37 cellular contexts compared by ENCODE assay signal in the genomic region with DNA sequence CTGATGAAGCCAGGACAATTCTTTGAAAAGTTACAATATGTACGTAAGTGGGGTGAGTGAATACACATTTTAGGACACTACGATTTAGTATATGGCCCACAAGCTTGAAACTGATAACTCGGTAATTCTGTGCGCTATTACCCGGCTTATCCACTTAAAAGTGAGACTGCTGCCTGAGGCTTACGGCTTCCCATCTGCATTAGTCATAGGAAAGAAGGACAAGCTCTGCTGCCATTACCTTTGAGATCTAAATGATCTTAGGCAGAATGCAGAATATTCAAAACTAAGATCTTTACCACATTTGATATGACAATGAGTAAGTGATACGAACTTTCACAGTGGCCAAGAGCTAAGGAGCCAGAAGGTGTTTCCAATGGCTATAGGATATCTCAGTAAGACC.
"Had no signal": no experiment of that assay in that cellular context is flagged by ENCODE, and none has a peak within 500 bp of the region (broad histone marks: within the 10 kb centered on the region; RNA-seq: fewer than 3 reads in every experiment).

No MANE protein-coding gene starts in this region.

- H3K4me1 ChIP-seq: esophagus squamous epithelium, gastroesophageal sphincter had no signal

- H3K4me3 ChIP-seq: body of pancreas, cardiac muscle cell, coronary artery, dorsolateral prefrontal cortex, esophagus squamous epithelium, gastroesophageal sphincter, heart right ventricle had no signal

- FAIRE-seq: endometrium, endothelial cell of umbilical vein had no signal

- H3K9me3 ChIP-seq: body of pancreas, esophagus squamous epithelium, gastroesophageal sphincter had no signal

- H3K4me3 Mint-ChIP-seq: activated B cell treated with CpG ODN at 0.5 μM for 24 hours; activated CD8-positive, alpha-beta memory T cell treated with anti-CD3 and anti-CD28 coated beads, Interleukin-2, amount 10 ng/mL, durations not matched to agents 7 days and 5 days; activated CD8-positive, alpha-beta T cell treated with anti-CD3 and anti-CD28 coated beads, Interleukin-2, amount 10 ng/mL, durations not matched to agents 7 days and 5 days; activated naive CD8-positive, alpha-beta T cell; activated T-helper 1 cell treated with anti-CD3 and anti-CD28 coated beads, Interleukin-12 subunit alpha, Interleukin-12 subunit beta, Interleukin-2, Interleukin-4 antibody, amounts not matched to agents 30 ng/mL and 10 ng/mL and 1 ng/mL, durations not matched to agents 14 hours and 24 hours and 36 hours; dendritic cell treated with granulocyte-macrophage colony-stimulating factor and Interleukin-4, amounts not matched to agents 40 ng/mL and 50 ng/mL, for 4 days; effector memory CD8-positive, alpha-beta T cell; T-helper 17 cell; T-helper 2 cell treated with Interferon-gamma antibody and Interleukin-4, amounts not matched to agents 5 μg/mL and 100 μg/mL, for 36 hours had no signal

- H3K36me3 Mint-ChIP-seq: activated CD8-positive, alpha-beta memory T cell treated with anti-CD3 and anti-CD28 coated beads, Interleukin-2, amount 10 ng/mL, durations not matched to agents 7 days and 5 days; activated naive CD8-positive, alpha-beta T cell had no signal

- H3K4me1 Mint-ChIP-seq: activated B cell treated with CpG ODN at 0.5 μM for 24 hours; activated CD8-positive, alpha-beta memory T cell treated with anti-CD3 and anti-CD28 coated beads, Interleukin-2, amount 10 ng/mL, durations not matched to agents 7 days and 5 days; T-helper 17 cell had no signal

- DNase-seq: activated B cell treated with CpG ODN at 0.5 μM for 24 hours; activated CD4-positive, alpha-beta T cell treated with anti-CD3 and anti-CD28 coated beads for 48 hours; activated CD4-positive, alpha-beta T cell treated with anti-CD3 and anti-CD28 coated beads, Interleukin-2, amount 50 U/mL, for 1 hour; activated CD4-positive, alpha-beta T cell treated with anti-CD3 and anti-CD28 coated beads, Interleukin-2, amount 50 U/mL, for 48 hours; activated CD8-positive, alpha-beta memory T cell treated with anti-CD3 and anti-CD28 coated beads, Interleukin-2, amount 10 ng/mL, durations not matched to agents 7 days and 5 days; activated CD8-positive, alpha-beta memory T cell treated with anti-CD3 and anti-CD28 coated beads, Interleukin-2, amount 50 U/mL, for 4 hours; activated CD8-positive, alpha-beta T cell treated with anti-CD3 and anti-CD28 coated beads, Interleukin-2, amount 10 ng/mL, durations not matched to agents 7 days and 5 days; activated gamma-delta T cell treated with Interleukin-2 at 50 U/mL for 16 hours; activated naive CD4-positive, alpha-beta T cell treated with anti-CD3 and anti-CD28 coated beads, Interleukin-2, amount 50 U/mL, for 16 hours; activated naive CD4-positive, alpha-beta T cell treated with Interleukin-2 at 50 U/mL for 16 hours; activated T-cell treated with anti-CD3 and anti-CD28 coated beads, Interleukin-2, amount 50 U/mL, for 1 hour; activated T-cell treated with anti-CD3 and anti-CD28 coated beads, Interleukin-2, amount 50 U/mL, for 48 hours; amniotic stem cell; anterior cingulate cortex; body of pancreas; central memory CD4-positive, alpha-beta T cell; cerebellar nuclear complex; dorsolateral prefrontal cortex; effector memory CD8-positive, alpha-beta T cell; esophagus squamous epithelium; foreskin melanocyte; heart right ventricle; T-helper 1 cell; T-helper 17 cell; T1000; WERI-Rb-1 had no signal

- H3K36me3 ChIP-seq: cardiac muscle cell, gastroesophageal sphincter, heart right ventricle, WERI-Rb-1 had no signal

- H3K9me3 Mint-ChIP-seq: activated B cell treated with CpG ODN at 0.5 μM for 24 hours; activated T-helper 1 cell treated with anti-CD3 and anti-CD28 coated beads, Interleukin-12 subunit alpha, Interleukin-12 subunit beta, Interleukin-2, Interleukin-4 antibody, amounts not matched to agents 30 ng/mL and 10 ng/mL and 1 ng/mL, durations not matched to agents 14 hours and 24 hours and 36 hours; dendritic cell treated with granulocyte-macrophage colony-stimulating factor and Interleukin-4, amounts not matched to agents 40 ng/mL and 50 ng/mL, for 4 days; T-helper 2 cell treated with Interferon-gamma antibody and Interleukin-4, amounts not matched to agents 5 μg/mL and 100 μg/mL, for 36 hours had no signal

- H3K27ac Mint-ChIP-seq: activated B cell treated with CpG ODN at 0.5 μM for 24 hours; activated CD8-positive, alpha-beta memory T cell treated with anti-CD3 and anti-CD28 coated beads, Interleukin-2, amount 10 ng/mL, durations not matched to agents 7 days and 5 days; activated CD8-positive, alpha-beta T cell treated with anti-CD3 and anti-CD28 coated beads, Interleukin-2, amount 10 ng/mL, durations not matched to agents 7 days and 5 days; activated naive CD8-positive, alpha-beta T cell; activated T-helper 1 cell treated with anti-CD3 and anti-CD28 coated beads, Interleukin-12 subunit alpha, Interleukin-12 subunit beta, Interleukin-2, Interleukin-4 antibody, amounts not matched to agents 30 ng/mL and 10 ng/mL and 1 ng/mL, durations not matched to agents 14 hours and 24 hours and 36 hours; dendritic cell treated with granulocyte-macrophage colony-stimulating factor and Interleukin-4, amounts not matched to agents 40 ng/mL and 50 ng/mL, for 4 days; effector memory CD8-positive, alpha-beta T cell; T-helper 17 cell; T-helper 2 cell treated with Interferon-gamma antibody and Interleukin-4, amounts not matched to agents 5 μg/mL and 100 μg/mL, for 36 hours had no signal

- H3K27me3 ChIP-seq: body of pancreas, cardiac muscle cell, dorsolateral prefrontal cortex, esophagus squamous epithelium, gastroesophageal sphincter, heart right ventricle had no signal

- H3K27ac ChIP-seq: body of pancreas, cardiac muscle cell, coronary artery, epithelial cell of prostate, esophagus squamous epithelium, gastroesophageal sphincter, heart right ventricle, WERI-Rb-1 had no signal

- ATAC-seq: activated CD4-positive, CD25-positive, alpha-beta regulatory T cell treated with anti-CD3 and anti-CD28 coated beads, Interleukin-2, amount 50 U/mL, for 24 hours; activated CD8-positive, alpha-beta memory T cell treated with anti-CD3 and anti-CD28 coated beads, Interleukin-2, amount 10 ng/mL, durations not matched to agents 7 days and 5 days; activated CD8-positive, alpha-beta T cell treated with anti-CD3 and anti-CD28 coated beads, Interleukin-2, amount 10 ng/mL, durations not matched to agents 7 days and 5 days; body of pancreas; effector memory CD8-positive, alpha-beta T cell; gastroesophageal sphincter; heart right ventricle; T-helper 17 cell had no signal

- H3K27me3 Mint-ChIP-seq: activated B cell treated with CpG ODN at 0.5 μM for 24 hours; activated CD8-positive, alpha-beta memory T cell treated with anti-CD3 and anti-CD28 coated beads, Interleukin-2, amount 10 ng/mL, durations not matched to agents 7 days and 5 days; dendritic cell treated with granulocyte-macrophage colony-stimulating factor and Interleukin-4, amounts not matched to agents 40 ng/mL and 50 ng/mL, for 4 days; effector memory CD8-positive, alpha-beta T cell had no signal
